11 cellular contexts compared by ENCODE assay signal in the genomic region with DNA sequence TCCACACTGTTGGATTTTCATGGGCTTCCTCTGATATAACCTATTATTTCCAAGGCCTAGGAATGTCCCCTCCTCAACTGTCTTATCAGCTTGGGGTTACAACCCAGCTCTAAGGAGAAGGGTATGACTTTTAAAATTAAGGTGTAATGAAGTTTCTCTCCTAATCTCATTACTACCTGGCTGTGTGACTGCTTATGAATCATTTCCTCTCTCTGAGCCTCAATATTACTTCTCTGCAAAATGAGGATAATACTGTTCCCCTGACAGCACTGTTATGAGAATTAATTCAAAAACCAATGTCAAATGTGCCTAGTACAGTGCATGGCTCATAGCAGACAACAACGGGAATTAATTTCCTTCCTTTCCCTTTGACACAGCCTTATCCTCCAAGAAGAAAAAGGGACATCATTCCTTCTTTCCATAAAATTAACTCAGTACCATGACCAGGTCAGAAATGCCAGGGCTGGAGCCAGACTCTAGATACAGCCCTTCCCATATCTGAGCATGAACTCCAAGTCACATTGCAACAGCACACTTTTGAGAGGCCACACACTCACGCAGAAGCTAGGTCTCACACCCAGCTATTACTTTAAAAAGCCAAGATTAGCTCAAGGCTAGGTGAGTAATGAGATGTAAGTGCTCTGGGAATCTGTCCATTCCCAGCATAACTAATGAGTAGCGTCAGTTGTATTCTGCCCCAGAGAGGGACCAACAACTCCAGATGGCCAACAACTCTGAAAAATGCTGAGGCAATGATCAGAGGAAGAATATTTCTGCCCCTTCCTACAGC.
DNase-seq lines count a peak whose midpoint lies in the region; ATAC-seq and TF ChIP-seq lines count a peak whose summit lies in the region.
"Had no signal": no experiment of that assay in that cellular context is flagged by ENCODE, and none has a peak within 500 bp of the region (broad histone marks: within the 10 kb centered on the region; RNA-seq: fewer than 3 reads in every experiment).

No MANE protein-coding gene starts in this region.

- DNase-seq in DMS 273 (lab: John Stamatoyannopoulos, UW; ENCODE audit: unreplicated experiment) = peak; percentile 86
- peak; percentile 17 for DNase-seq in NCI-H69 (lab: John Stamatoyannopoulos, UW)
- DNase-seq in epithelial cell of prostate (ENCODE audit: low read depth, low spot score) = peak; percentile 87
- peak; percentile 56 for DNase-seq in myocyte (ENCODE audit: low read depth)
- DNase-seq in effector CD8-positive, alpha-beta T cell (lab: John Stamatoyannopoulos, UW) = no peak
- DNase-seq in dorsolateral prefrontal cortex = no peak
- DNase-seq: activated naive CD8-positive, alpha-beta T cell treated with anti-CD3 and anti-CD28 coated beads for 36 hours; NCI-H2029; stimulated activated CD4-positive, alpha-beta T cell treated with anti-CD3 and anti-CD28 coated beads, Interleukin-12 subunit alpha, Interleukin-12 subunit beta, amount 100 ng/mL, for 4 hours had no signal

- H3K27me3 ChIP-seq in dorsolateral prefrontal cortex = no peaks in the 10 kb centered on the region

- no peak overlapping the region for H3K4me3 ChIP-seq in dorsolateral prefrontal cortex

- H3K27ac ChIP-seq in epithelial cell of prostate (peak overlapping the region; percentile 93), dorsolateral prefrontal cortex (peak overlapping the region in 27 of 59 donors; percentile 3 to 62 (median 27))

- no peak for TF ChIP-seq CTCF in dorsolateral prefrontal cortex (IDR thresholded peaks at IDR 0.05 in 54 of 56, conservative IDR thresholded peaks at IDR 0.05 in 2 of 56; ENCODE audit: low read depth in 1 of 56, partially characterized antibody in 56 of 56)

- intact Hi-C loops in dorsolateral prefrontal cortex (cut with DNase I) = no loop called here

- ATAC-seq in GM18868 (IDR thresholded peaks at IDR 0.05; ENCODE audit: unreplicated experiment) = no peak
- no peak for ATAC-seq in GM19328 (IDR thresholded peaks at IDR 0.05; ENCODE audit: unreplicated experiment)

Comparison
In these comparisons a context has a peak if more than half of its experiments do, and no peak if none do; other contexts are left out.
1. DNase-seq: peak in DMS 273 (single experiment), NCI-H69 (single experiment), epithelial cell of prostate (single experiment) and myocyte (single experiment); none in effector CD8-positive, alpha-beta T cell (single experiment) and dorsolateral prefrontal cortex (0 of 10).